In the genomic region with DNA sequence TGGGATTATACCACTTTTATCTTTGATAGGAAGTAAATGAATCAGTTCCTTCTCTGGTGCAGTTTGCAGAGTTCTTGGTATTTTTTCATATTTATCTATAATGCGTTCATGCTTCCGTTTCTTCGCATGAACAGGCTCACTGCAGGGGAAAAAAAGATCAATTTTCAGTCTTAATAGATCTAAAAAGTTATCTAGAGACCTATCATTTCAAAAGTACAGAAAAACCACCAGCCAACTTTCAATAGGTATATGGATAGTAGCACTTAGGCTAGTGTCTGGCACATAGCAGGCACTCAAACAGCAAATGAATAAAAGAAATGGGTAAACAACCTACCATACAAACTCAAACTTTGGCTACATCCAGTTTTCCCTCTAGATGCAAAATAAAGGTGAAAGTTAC, we compare ENCODE assay signal across 2 cellular contexts.
TF ChIP-seq lines count a peak whose summit lies in the region.

No MANE protein-coding gene starts in this region.

TF ChIP-seq in SK-N-SH, 30 proteins besides CTCF, POLR2A, EP300 and RAD21:
- TF ChIP-seq FOXJ3 (CRISPR knock-in tag; IDR thresholded peaks at IDR 0.05) (no peak), MXI1 (IDR thresholded peaks at IDR 0.05; ENCODE audit: low read depth, low read length) (no peak), RFX5 (IDR thresholded peaks at IDR 0.05; ENCODE audit: low read length) (no peak), GABPA (IDR thresholded peaks at IDR 0.05; ENCODE audit: low read depth) (no peak), FOXM1 (IDR thresholded peaks at IDR 0.05; ENCODE audit: low read depth) (no peak), SIN3A (IDR thresholded peaks at IDR 0.05; ENCODE audit: borderline replicate concordance, low read depth, low read length) (no peak), TAF1 (IDR thresholded peaks at IDR 0.05; ENCODE audit: borderline replicate concordance, low read depth, low read length) (no peak)
- TF ChIP-seq, protein P1, sequence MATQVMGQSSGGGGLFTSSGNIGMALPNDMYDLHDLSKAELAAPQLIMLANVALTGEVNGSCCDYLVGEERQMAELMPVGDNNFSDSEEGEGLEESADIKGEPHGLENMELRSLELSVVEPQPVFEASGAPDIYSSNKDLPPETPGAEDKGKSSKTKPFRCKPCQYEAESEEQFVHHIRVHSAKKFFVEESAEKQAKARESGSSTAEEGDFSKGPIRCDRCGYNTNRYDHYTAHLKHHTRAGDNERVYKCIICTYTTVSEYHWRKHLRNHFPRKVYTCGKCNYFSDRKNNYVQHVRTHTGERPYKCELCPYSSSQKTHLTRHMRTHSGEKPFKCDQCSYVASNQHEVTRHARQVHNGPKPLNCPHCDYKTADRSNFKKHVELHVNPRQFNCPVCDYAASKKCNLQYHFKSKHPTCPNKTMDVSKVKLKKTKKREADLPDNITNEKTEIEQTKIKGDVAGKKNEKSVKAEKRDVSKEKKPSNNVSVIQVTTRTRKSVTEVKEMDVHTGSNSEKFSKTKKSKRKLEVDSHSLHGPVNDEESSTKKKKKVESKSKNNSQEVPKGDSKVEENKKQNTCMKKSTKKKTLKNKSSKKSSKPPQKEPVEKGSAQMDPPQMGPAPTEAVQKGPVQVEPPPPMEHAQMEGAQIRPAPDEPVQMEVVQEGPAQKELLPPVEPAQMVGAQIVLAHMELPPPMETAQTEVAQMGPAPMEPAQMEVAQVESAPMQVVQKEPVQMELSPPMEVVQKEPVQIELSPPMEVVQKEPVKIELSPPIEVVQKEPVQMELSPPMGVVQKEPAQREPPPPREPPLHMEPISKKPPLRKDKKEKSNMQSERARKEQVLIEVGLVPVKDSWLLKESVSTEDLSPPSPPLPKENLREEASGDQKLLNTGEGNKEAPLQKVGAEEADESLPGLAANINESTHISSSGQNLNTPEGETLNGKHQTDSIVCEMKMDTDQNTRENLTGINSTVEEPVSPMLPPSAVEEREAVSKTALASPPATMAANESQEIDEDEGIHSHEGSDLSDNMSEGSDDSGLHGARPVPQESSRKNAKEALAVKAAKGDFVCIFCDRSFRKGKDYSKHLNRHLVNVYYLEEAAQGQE (IDR thresholded peaks at IDR 0.05; ENCODE audit: low read depth, low read length): no peak
- TF ChIP-seq, protein P2, sequence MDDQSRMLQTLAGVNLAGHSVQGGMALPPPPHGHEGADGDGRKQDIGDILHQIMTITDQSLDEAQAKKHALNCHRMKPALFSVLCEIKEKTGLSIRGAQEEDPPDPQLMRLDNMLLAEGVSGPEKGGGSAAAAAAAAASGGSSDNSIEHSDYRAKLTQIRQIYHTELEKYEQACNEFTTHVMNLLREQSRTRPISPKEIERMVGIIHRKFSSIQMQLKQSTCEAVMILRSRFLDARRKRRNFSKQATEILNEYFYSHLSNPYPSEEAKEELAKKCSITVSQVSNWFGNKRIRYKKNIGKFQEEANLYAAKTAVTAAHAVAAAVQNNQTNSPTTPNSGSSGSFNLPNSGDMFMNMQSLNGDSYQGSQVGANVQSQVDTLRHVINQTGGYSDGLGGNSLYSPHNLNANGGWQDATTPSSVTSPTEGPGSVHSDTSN (IDR thresholded peaks at IDR 0.05): no peak
- TF ChIP-seq, protein P3, sequence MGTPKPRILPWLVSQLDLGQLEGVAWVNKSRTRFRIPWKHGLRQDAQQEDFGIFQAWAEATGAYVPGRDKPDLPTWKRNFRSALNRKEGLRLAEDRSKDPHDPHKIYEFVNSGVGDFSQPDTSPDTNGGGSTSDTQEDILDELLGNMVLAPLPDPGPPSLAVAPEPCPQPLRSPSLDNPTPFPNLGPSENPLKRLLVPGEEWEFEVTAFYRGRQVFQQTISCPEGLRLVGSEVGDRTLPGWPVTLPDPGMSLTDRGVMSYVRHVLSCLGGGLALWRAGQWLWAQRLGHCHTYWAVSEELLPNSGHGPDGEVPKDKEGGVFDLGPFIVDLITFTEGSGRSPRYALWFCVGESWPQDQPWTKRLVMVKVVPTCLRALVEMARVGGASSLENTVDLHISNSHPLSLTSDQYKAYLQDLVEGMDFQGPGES (IDR thresholded peaks at IDR 0.05; ENCODE audit: low read depth, low read length): no peak

TF ChIP-seq in SK-N-SH treated with all-trans-retinoic acid at 6 μM for 48 hours, 23 proteins besides CTCF, POLR2A, EP300 and RAD21:
- TF ChIP-seq PPARA (CRISPR knock-in tag; IDR thresholded peaks at IDR 0.05; ENCODE audit: borderline replicate concordance) (no peak), ARNTL (CRISPR knock-in tag; IDR thresholded peaks at IDR 0.05; ENCODE audit: borderline replicate concordance, low read depth) (no peak), ZNF8 (CRISPR knock-in tag; IDR thresholded peaks at IDR 0.05) (no peak), TCF4 (CRISPR knock-in tag; IDR thresholded peaks at IDR 0.05; ENCODE audit: borderline replicate concordance) (no peak), ZC3H10 (CRISPR knock-in tag; IDR thresholded peaks at IDR 0.05) (no peak), GLIS3 (CRISPR knock-in tag; IDR thresholded peaks at IDR 0.05) (no peak), ZNF565 (CRISPR knock-in tag; conservative IDR thresholded peaks at IDR 0.05; ENCODE audit: low read depth) (no peak), ZFP30 (CRISPR knock-in tag; IDR thresholded peaks at IDR 0.05) (no peak)
- TF ChIP-seq, protein P4, sequence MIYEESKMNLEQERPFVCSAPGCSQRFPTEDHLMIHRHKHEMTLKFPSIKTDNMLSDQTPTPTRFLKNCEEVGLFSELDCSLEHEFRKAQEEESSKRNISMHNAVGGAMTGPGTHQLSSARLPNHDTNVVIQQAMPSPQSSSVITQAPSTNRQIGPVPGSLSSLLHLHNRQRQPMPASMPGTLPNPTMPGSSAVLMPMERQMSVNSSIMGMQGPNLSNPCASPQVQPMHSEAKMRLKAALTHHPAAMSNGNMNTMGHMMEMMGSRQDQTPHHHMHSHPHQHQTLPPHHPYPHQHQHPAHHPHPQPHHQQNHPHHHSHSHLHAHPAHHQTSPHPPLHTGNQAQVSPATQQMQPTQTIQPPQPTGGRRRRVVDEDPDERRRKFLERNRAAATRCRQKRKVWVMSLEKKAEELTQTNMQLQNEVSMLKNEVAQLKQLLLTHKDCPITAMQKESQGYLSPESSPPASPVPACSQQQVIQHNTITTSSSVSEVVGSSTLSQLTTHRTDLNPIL (CRISPR knock-in tag; IDR thresholded peaks at IDR 0.05; ENCODE audit: low read depth): no peak
- TF ChIP-seq, protein P5, sequence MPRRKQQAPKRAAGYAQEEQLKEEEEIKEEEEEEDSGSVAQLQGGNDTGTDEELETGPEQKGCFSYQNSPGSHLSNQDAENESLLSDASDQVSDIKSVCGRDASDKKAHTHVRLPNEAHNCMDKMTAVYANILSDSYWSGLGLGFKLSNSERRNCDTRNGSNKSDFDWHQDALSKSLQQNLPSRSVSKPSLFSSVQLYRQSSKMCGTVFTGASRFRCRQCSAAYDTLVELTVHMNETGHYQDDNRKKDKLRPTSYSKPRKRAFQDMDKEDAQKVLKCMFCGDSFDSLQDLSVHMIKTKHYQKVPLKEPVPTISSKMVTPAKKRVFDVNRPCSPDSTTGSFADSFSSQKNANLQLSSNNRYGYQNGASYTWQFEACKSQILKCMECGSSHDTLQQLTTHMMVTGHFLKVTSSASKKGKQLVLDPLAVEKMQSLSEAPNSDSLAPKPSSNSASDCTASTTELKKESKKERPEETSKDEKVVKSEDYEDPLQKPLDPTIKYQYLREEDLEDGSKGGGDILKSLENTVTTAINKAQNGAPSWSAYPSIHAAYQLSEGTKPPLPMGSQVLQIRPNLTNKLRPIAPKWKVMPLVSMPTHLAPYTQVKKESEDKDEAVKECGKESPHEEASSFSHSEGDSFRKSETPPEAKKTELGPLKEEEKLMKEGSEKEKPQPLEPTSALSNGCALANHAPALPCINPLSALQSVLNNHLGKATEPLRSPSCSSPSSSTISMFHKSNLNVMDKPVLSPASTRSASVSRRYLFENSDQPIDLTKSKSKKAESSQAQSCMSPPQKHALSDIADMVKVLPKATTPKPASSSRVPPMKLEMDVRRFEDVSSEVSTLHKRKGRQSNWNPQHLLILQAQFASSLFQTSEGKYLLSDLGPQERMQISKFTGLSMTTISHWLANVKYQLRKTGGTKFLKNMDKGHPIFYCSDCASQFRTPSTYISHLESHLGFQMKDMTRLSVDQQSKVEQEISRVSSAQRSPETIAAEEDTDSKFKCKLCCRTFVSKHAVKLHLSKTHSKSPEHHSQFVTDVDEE (CRISPR knock-in tag; IDR thresholded peaks at IDR 0.05): no peak
